In the genomic region with DNA sequence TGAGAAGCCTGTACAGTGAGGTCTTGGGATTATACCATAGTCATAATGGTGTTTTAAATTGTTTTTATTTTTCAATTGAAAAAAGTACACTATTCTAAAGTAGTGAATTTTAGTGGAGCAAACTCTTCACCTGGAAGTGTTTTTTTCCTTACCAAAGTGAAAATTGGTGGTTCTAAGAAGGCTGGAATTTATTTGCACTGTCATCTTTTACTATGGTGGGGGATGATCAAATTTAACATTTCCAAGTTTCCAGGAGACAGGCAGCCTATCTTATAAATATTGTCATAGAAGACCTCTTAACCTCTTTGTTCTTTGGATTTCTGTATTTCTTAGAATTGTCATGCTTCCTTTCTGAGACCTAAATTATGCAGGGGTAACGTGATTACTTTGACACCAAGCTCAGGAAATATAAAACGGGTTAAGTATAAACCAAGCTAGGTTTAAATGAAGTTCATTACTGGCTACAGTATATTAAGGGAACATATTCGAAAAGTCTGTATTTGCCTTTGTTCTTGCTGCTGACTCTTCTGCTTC, we compare ENCODE assay signal across 17 cellular contexts. TPM values are rescaled to one million over a fixed set of nuclear protein-coding genes. Genes with fewer than 3 reads are reported as not detected.
DNase-seq lines count a peak whose midpoint lies in the region; ATAC-seq and TF ChIP-seq lines count a peak whose summit lies in the region.
"Had no signal": no experiment of that assay in that cellular context is flagged by ENCODE, and none has a peak within 500 bp of the region (broad histone marks: within the 10 kb centered on the region; RNA-seq: fewer than 3 reads in every experiment).

No MANE protein-coding gene starts in this region.

- H3K79me2 ChIP-seq in OCI-LY7 (ENCODE audit: insufficient read depth, low read depth, low read length) = peaks cover 11% of the 10 kb centered on the region; the same call in 1 of the 2 replicates

- 64 to 77% methylated on average over 3 of the region's 3 CpGs for WGBS in heart right ventricle, 2 donors

- POLR2A ChIA-PET in T-cell (lab: Charles Lee) (interaction anchor here (0.6 to 1.5 kb wide), 6 partner anchors 12 to 21 kb away, joined by 3 to 4 read pairs (median 3); a partner anchor contains a TSS), OCI-LY7 (lab: Charles Lee) (interaction anchor here (0.5 to 1.3 kb wide), 3 partner anchors 18 to 99 kb away, joined by 3 to 4 read pairs (median 3); no protein-coding TSS in a partner anchor)

- ATAC-seq in heart right ventricle (no peak), T-cell (replicated peaks in 1 of 4) (peak; percentile 48 to 75 (median 60)), gastrocnemius medialis (no peak)
- ATAC-seq in effector memory CD8-positive, alpha-beta T cell (replicated peaks) = no peak

- H3K27me3 ChIP-seq in cardiac muscle cell (no peaks in the 10 kb centered on the region), heart right ventricle (no peaks in the 10 kb centered on the region), gastrocnemius medialis (no peaks in the 10 kb centered on the region)

- H3K9me3 ChIP-seq in cardiac muscle cell (ENCODE audit: low read depth) (no peaks in the 10 kb centered on the region), heart right ventricle (peaks cover 0 to 8% (median 0%) of the 10 kb centered on the region in 11 donors), OCI-LY7 (ENCODE audit: low read length) (no peaks in the 10 kb centered on the region), gastrocnemius medialis (no peaks in the 10 kb centered on the region)

- no peaks in the 10 kb centered on the region for H3K9me3 Mint-ChIP-seq in T-cell
- no peaks in the 10 kb centered on the region for H3K9me3 Mint-ChIP-seq in effector memory CD8-positive, alpha-beta T cell

- H3K4me1 Mint-ChIP-seq in T-cell = peaks cover 66 to 73% (median 71%) of the 10 kb centered on the region in 3 donors
- peaks cover 25 to 64% of the 10 kb centered on the region in 2 donors for H3K4me1 Mint-ChIP-seq in effector memory CD8-positive, alpha-beta T cell (ENCODE audit: low read depth in 2 of 2)

- no peak for TF ChIP-seq CTCF in cardiac muscle cell (IDR thresholded peaks at IDR 0.05; ENCODE audit: low read depth, low read length)
- no peak for TF ChIP-seq CTCF in heart right ventricle (IDR thresholded peaks at IDR 0.05)
- TF ChIP-seq CTCF in OCI-LY7 (conservative IDR thresholded peaks at IDR 0.05; ENCODE audit: low read length) = no peak
- no peak for TF ChIP-seq CTCF in gastrocnemius medialis (IDR thresholded peaks at IDR 0.05 in 4 of 5, conservative IDR thresholded peaks at IDR 0.05 in 1 of 5)

- no peak for DNase-seq in cardiac muscle cell (ENCODE audit: low read depth in 1 of 2, low spot score in 1 of 2)
- no peak for DNase-seq in heart right ventricle
- no peak for DNase-seq in T-cell
- no peak for DNase-seq in effector memory CD8-positive, alpha-beta T cell
- no peak for DNase-seq in epidermal melanocyte (ENCODE audit: insufficient read length, low spot score)
- no peak for DNase-seq in OCI-LY7 (ENCODE audit: low spot score)
- DNase-seq in gastrocnemius medialis = no peak
- DNase-seq: activated CD8-positive, alpha-beta memory T cell treated with anti-CD3 and anti-CD28 coated beads, Interleukin-2, amount 50 U/mL, for 4 hours; anterior cingulate cortex; cerebellar nuclear complex; DMS 273 treated with DMSO at 0.1 percent for 48 hours; hypothalamus; kidney glomerular epithelial cell; MV-4-11; naive B cell; NCI-H187 treated with DMSO at 0.1 percent for 48 hours; NCI-H226 had no signal

- CTCF ChIA-PET in T-cell (lab: Charles Lee) = interaction anchor here in 1 of 2 donors (0.9 to 2.3 kb wide), 5 partner anchors 9 to 139 kb away, joined by 3 to 7 read pairs (median 5); a partner anchor contains a TSS
- CTCF ChIA-PET in OCI-LY7 (lab: Charles Lee; ENCODE audit: unreplicated experiment) = no interaction called here

- TF ChIP-seq POLR2A in gastrocnemius medialis (IDR thresholded peaks at IDR 0.05) = no peak

- no peak overlapping the region for H3K4me3 ChIP-seq in cardiac muscle cell
- H3K4me3 ChIP-seq in heart right ventricle = no peak overlapping the region
- H3K4me3 ChIP-seq in OCI-LY7 (ENCODE audit: low read depth, low read length, poor library complexity, severe bottlenecking) = no peak overlapping the region
- no peak overlapping the region for H3K4me3 ChIP-seq in gastrocnemius medialis

- no peaks in the 10 kb centered on the region for H4K20me1 ChIP-seq in OCI-LY7 (ENCODE audit: insufficient read depth, low read length)

- no TSS peak for BruUV-seq in OCI-LY7 (replicated peaks; lab: Mats Ljungman, UMichigan)

- no peaks in the 10 kb centered on the region for H3K4me1 ChIP-seq in cardiac muscle cell (ENCODE audit: low read depth)
- H3K4me1 ChIP-seq in heart right ventricle = peaks cover 4 to 46% (median 22%) of the 10 kb centered on the region in 9 donors
- peaks cover 4% of the 10 kb centered on the region for H3K4me1 ChIP-seq in OCI-LY7 (ENCODE audit: insufficient read depth, low read length, poor library complexity, severe bottlenecking)
- peaks cover 14 to 17% of the 10 kb centered on the region in 2 donors for H3K4me1 ChIP-seq in gastrocnemius medialis

- no peak overlapping the region for H3K4me2 ChIP-seq in OCI-LY7 (ENCODE audit: low read length)

- no peak overlapping the region for H2AFZ ChIP-seq in OCI-LY7 (ENCODE audit: low read length)

- no peaks in the 10 kb centered on the region for H3K27me3 Mint-ChIP-seq in T-cell
- no peaks in the 10 kb centered on the region for H3K27me3 Mint-ChIP-seq in effector memory CD8-positive, alpha-beta T cell
- H3K27me3 Mint-ChIP-seq: naive B cell had no signal

- H3K36me3 ChIP-seq in cardiac muscle cell = peaks cover 19% of the 10 kb centered on the region
- peaks cover 0 to 26% (median 18%) of the 10 kb centered on the region in 9 donors for H3K36me3 ChIP-seq in heart right ventricle
- peaks cover 19% of the 10 kb centered on the region for H3K36me3 ChIP-seq in OCI-LY7 (ENCODE audit: insufficient read depth, low read length)
- H3K36me3 ChIP-seq in gastrocnemius medialis = peaks cover 0 to 8% of the 10 kb centered on the region in 2 donors

- in situ Hi-C loops in gastrocnemius medialis (cut with MboI; ENCODE audit: low sequenced_read_pairs in 4 of 4) = loop anchor here (25.0 kb wide), 1 partner anchor 441 kb away; a partner anchor contains a TSS

- H3K36me3 Mint-ChIP-seq in T-cell = peaks cover 26% of the 10 kb centered on the region
- H3K36me3 Mint-ChIP-seq in effector memory CD8-positive, alpha-beta T cell (ENCODE audit: insufficient read depth) = peaks cover 5% of the 10 kb centered on the region

- peak overlapping the region; percentile 9 for H3K27ac ChIP-seq in cardiac muscle cell
- no peak overlapping the region for H3K27ac ChIP-seq in heart right ventricle
- no peak overlapping the region for H3K27ac ChIP-seq in OCI-LY7 (ENCODE audit: low read depth, low read length, poor library complexity, severe bottlenecking)
- H3K27ac ChIP-seq in gastrocnemius medialis = peak overlapping the region in 1 of 4 donors; percentile 15

- intact Hi-C loops in heart right ventricle (cut with DNase I) (no loop called here), OCI-LY7 (cut with micrococcal nuclease; ENCODE audit: unreplicated experiment) (no loop called here), gastrocnemius medialis (cut with DNase I; ENCODE audit: low total_unique reads) (no loop called here)

- peak overlapping the region in 1 of 3 donors; percentile 69 for H3K4me3 Mint-ChIP-seq in T-cell
- H3K4me3 Mint-ChIP-seq in effector memory CD8-positive, alpha-beta T cell = peak overlapping the region in 1 of 2 donors; percentile 4
- H3K4me3 Mint-ChIP-seq: naive B cell had no signal

- H3K27ac Mint-ChIP-seq in T-cell = peak overlapping the region; percentile 58 to 77
- peak overlapping the region; percentile 28 to 66 for H3K27ac Mint-ChIP-seq in effector memory CD8-positive, alpha-beta T cell

- H3K9me2 ChIP-seq in OCI-LY7 (ENCODE audit: insufficient read depth, low read length) = no peaks in the 10 kb centered on the region

RNA-seq across cellular contexts. Expression of a gene that starts 20.2 kb away (rescaled TPM):
- total RNA-seq in cardiac muscle cell (83.5 and 134 TPM in 2 replicates), heart right ventricle (10 to 100 TPM; 52.7 to 67.4 (median 60.7) TPM), T-cell (100 to 1,000 TPM in 2 of 5 donors, 10 to 100 TPM in 3; 76.3 to 194 (median 90.8) TPM), OCI-LY7 (2022) (33.1 and 37.4 TPM in 2 replicates), gastrocnemius medialis (10 to 100 TPM; 37.1 to 63.5 (median 42.5) TPM)
- polyA plus RNA-seq in cardiac muscle cell (78.0 and 84.9 TPM in 2 replicates), heart right ventricle (10 to 100 TPM; 25.2 to 52.8 TPM)
- 15.4 and 18.7 TPM in 2 replicates for total RNA-seq in OCI-LY7 (2014; rRNA removed; shearing (Covaris generic))

Comparison
In these comparisons a context has a peak if more than half of its experiments do, and no peak if none do; other contexts are left out.
1. ATAC-seq: peak in T-cell (4 of 4); none in heart right ventricle (0 of 8), effector memory CD8-positive, alpha-beta T cell (single experiment) and gastrocnemius medialis (0 of 2).